2 cellular contexts compared by ENCODE assay signal in genomic region chr13:100565291-100565690, GRCh38.
TF ChIP-seq lines count a peak whose summit lies in the region.

No MANE protein-coding gene starts in this region.

TF ChIP-seq in IMR-90, 13 proteins besides CTCF, POLR2A, EP300 and RAD21:
- 0 out of 2 replicates have a peak, but pooled peaks have one; percentile 27 for TF ChIP-seq CEBPB (IDR thresholded peaks at IDR 0.05; ENCODE audit: low read depth, low read length)
- no peak for TF ChIP-seq USF2 (IDR thresholded peaks at IDR 0.05; ENCODE audit: low read depth, low read length)
TF ChIP-seq in IMR-90: peak in this region for 1.

TF ChIP-seq in H1, 55 proteins besides CTCF, POLR2A, EP300 and RAD21:
- no peak for TF ChIP-seq TEAD4 (IDR thresholded peaks at IDR 0.05; ENCODE audit: low read depth, low read length)
- no peak for TF ChIP-seq HDAC6 (IDR thresholded peaks at IDR 0.05; ENCODE audit: low read depth, low read length)
- TF ChIP-seq ASH2L (IDR thresholded peaks at IDR 0.05; ENCODE audit: low read length) = no peak
- no peak for TF ChIP-seq RBBP5 (IDR thresholded peaks at IDR 0.05; ENCODE audit: borderline replicate concordance, low read depth, low read length)
- no peak for TF ChIP-seq ZNF274 (IDR thresholded peaks at IDR 0.05; ENCODE audit: borderline replicate concordance, extremely low read depth, low read length)
- no peak for TF ChIP-seq KDM5A (IDR thresholded peaks at IDR 0.05; ENCODE audit: low read length)
- no peak for TF ChIP-seq TAF1 (IDR thresholded peaks at IDR 0.05; ENCODE audit: low read depth, low read length)
- no peak for TF ChIP-seq MAFK (IDR thresholded peaks at IDR 0.05; ENCODE audit: low read depth, low read length)
- TF ChIP-seq POU5F1 (IDR thresholded peaks at IDR 0.05; ENCODE audit: low read depth, low read length) = no peak
- TF ChIP-seq SP1 (IDR thresholded peaks at IDR 0.05; ENCODE audit: low read depth, low read length) = no peak
- TF ChIP-seq USF2 (IDR thresholded peaks at IDR 0.05; ENCODE audit: low read length) = no peak
- no peak for TF ChIP-seq ATF2 (IDR thresholded peaks at IDR 0.05; ENCODE audit: low read length)
